ENCODE assay signal across 29 cellular contexts in the genomic region with DNA sequence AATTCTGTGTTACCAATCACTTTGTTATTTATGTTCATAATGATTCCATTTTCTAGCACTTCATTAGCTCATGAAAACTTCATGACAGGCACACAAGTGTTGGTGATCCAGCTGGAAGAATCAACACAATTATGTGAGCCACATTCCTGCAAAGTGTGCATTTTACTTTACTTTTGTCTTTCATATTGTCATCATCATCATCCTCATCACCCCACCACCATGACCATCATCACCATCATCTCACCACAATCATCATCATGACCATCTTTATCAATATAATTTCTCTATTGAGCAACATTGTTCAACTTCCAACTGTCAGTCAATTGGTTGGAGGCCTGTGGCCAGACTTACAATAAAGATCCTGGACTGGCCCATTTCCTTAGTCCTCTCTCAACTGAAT.
"Had no signal": no experiment of that assay in that cellular context is flagged by ENCODE, and none has a peak within 500 bp of the region (broad histone marks: within the 10 kb centered on the region; RNA-seq: fewer than 3 reads in every experiment).

No MANE protein-coding gene starts in this region.

- ATAC-seq: effector memory CD8-positive, alpha-beta T cell; esophagus mucosa; foreskin keratinocyte; gastrocnemius medialis; gastroesophageal sphincter; heart left ventricle; heart right ventricle had no signal

- H3K9me3 Mint-ChIP-seq: dendritic cell treated with granulocyte-macrophage colony-stimulating factor and Interleukin-4, amounts not matched to agents 40 ng/mL and 50 ng/mL, for 4 days; effector memory CD8-positive, alpha-beta T cell; endodermal cell had no signal

- FAIRE-seq: colon, endometrium, endothelial cell of umbilical vein, frontal cortex had no signal

- H3K27ac Mint-ChIP-seq: dendritic cell treated with granulocyte-macrophage colony-stimulating factor and Interleukin-4, amounts not matched to agents 40 ng/mL and 50 ng/mL, for 4 days; effector memory CD8-positive, alpha-beta T cell; endodermal cell had no signal

- H3K36me3 ChIP-seq: colonic mucosa, esophagus muscularis mucosa, esophagus squamous epithelium, gastrocnemius medialis, gastroesophageal sphincter, heart left ventricle, heart right ventricle had no signal

- H3K4me3 Mint-ChIP-seq: dendritic cell treated with granulocyte-macrophage colony-stimulating factor and Interleukin-4, amounts not matched to agents 40 ng/mL and 50 ng/mL, for 4 days; effector memory CD8-positive, alpha-beta T cell; endodermal cell had no signal

- H3K4me3 ChIP-seq: colonic mucosa, coronary artery, dorsolateral prefrontal cortex, esophagus muscularis mucosa, esophagus squamous epithelium, gastrocnemius medialis, gastroesophageal sphincter, heart left ventricle, heart right ventricle had no signal

- H3K4me1 ChIP-seq: colonic mucosa, foreskin keratinocyte, gastrocnemius medialis had no signal

- DNase-seq: colonic mucosa; cortex of kidney; dermis blood vessel endothelial cell; dorsolateral prefrontal cortex; effector CD4-positive, alpha-beta T cell; effector CD8-positive, alpha-beta T cell; effector memory CD4-positive, alpha-beta T cell; effector memory CD8-positive, alpha-beta T cell; endodermal cell; erythroblast; esophagus squamous epithelium; foreskin fibroblast; foreskin keratinocyte; foreskin melanocyte; gastrocnemius medialis; glutamatergic neuron; head of caudate nucleus; heart left ventricle; heart right ventricle had no signal

- H3K9me3 ChIP-seq: colonic mucosa, esophagus muscularis mucosa, esophagus squamous epithelium, gastrocnemius medialis, gastroesophageal sphincter, heart left ventricle, heart right ventricle had no signal

- H3K27ac ChIP-seq: colonic mucosa, coronary artery, dorsolateral prefrontal cortex, epithelial cell of prostate, esophagus muscularis mucosa, esophagus squamous epithelium, foreskin keratinocyte, gastrocnemius medialis, gastroesophageal sphincter, heart left ventricle, heart right ventricle had no signal
